Comparison of ENCODE assay signal across 24 cellular contexts in genomic region chr3:175088981-175089380, GRCh38.
"Had no signal": no experiment of that assay in that cellular context is flagged by ENCODE, and none has a peak within 500 bp of the region (broad histone marks: within the 10 kb centered on the region; RNA-seq: fewer than 3 reads in every experiment).

No MANE protein-coding gene starts in this region.

- H3K27me3 Mint-ChIP-seq: activated CD4-positive, alpha-beta memory T cell treated with anti-CD3 and anti-CD28 coated beads, Interleukin-2, amount 10 ng/mL, durations not matched to agents 7 days and 5 days; activated CD4-positive, alpha-beta T cell treated with anti-CD3 and anti-CD28 coated beads for 36 hours; activated naive CD4-positive, alpha-beta T cell treated with anti-CD3 and anti-CD28 coated beads, Interleukin-2, amount 10 ng/mL, durations not matched to agents 7 days and 5 days; activated naive CD8-positive, alpha-beta T cell treated with anti-CD3 and anti-CD28 coated beads for 36 hours had no signal

- H3K4me2 ChIP-seq: SK-N-SH had no signal

- H3K4me3 Mint-ChIP-seq: activated CD4-positive, alpha-beta memory T cell treated with anti-CD3 and anti-CD28 coated beads, Interleukin-2, amount 10 ng/mL, durations not matched to agents 7 days and 5 days; activated CD4-positive, alpha-beta T cell treated with anti-CD3 and anti-CD28 coated beads for 36 hours; activated naive CD4-positive, alpha-beta T cell treated with anti-CD3 and anti-CD28 coated beads, Interleukin-2, amount 10 ng/mL, durations not matched to agents 7 days and 5 days; activated naive CD8-positive, alpha-beta T cell treated with anti-CD3 and anti-CD28 coated beads for 36 hours; activated T-cell treated with anti-CD3 and anti-CD28 coated beads, Interleukin-2, amount 50 U/mL, for 72 hours had no signal

- H3K9me2 ChIP-seq: SK-N-SH had no signal

- H3K9ac ChIP-seq: SK-N-SH had no signal

- DNase-seq: activated CD4-positive, alpha-beta memory T cell treated with anti-CD3 and anti-CD28 coated beads, Interleukin-2, amount 10 ng/mL, durations not matched to agents 7 days and 5 days; activated CD4-positive, alpha-beta T cell treated with anti-CD3 and anti-CD28 coated beads for 36 hours; activated CD4-positive, alpha-beta T cell treated with anti-CD3 and anti-CD28 coated beads, Interleukin-2, amount 50 U/mL, for 1 hour; activated gamma-delta T cell treated with Interleukin-2 at 50 U/mL for 16 hours; activated naive CD4-positive, alpha-beta T cell treated with anti-CD3 and anti-CD28 coated beads, Interleukin-2, amount 10 ng/mL, durations not matched to agents 7 days and 5 days; activated naive CD8-positive, alpha-beta T cell treated with anti-CD3 and anti-CD28 coated beads for 36 hours; activated T-cell treated with anti-CD3 and anti-CD28 coated beads for 4 hours; activated T-cell treated with anti-CD3 and anti-CD28 coated beads, Interleukin-2, amount 50 U/mL, for 72 hours; KG1; NCI-H1092; NCI-H1417; NCI-H1930; NCI-H2171; NCI-H2227 treated with DMSO at 0.1 percent for 48 hours; NCI-H510A treated with DMSO at 0.1 percent for 48 hours; NCI-H69; Peyer's patch; Right ventricle myocardium superior; SJCRH30; SK-N-SH; T-helper 1 cell; WERI-Rb-1 had no signal

- H3K4me3 ChIP-seq: Peyer's patch, SJCRH30 had no signal

- H3K9me3 Mint-ChIP-seq: activated CD4-positive, alpha-beta memory T cell treated with anti-CD3 and anti-CD28 coated beads, Interleukin-2, amount 10 ng/mL, durations not matched to agents 7 days and 5 days; activated naive CD4-positive, alpha-beta T cell treated with anti-CD3 and anti-CD28 coated beads, Interleukin-2, amount 10 ng/mL, durations not matched to agents 7 days and 5 days; activated naive CD8-positive, alpha-beta T cell treated with anti-CD3 and anti-CD28 coated beads for 36 hours; activated T-helper 2 cell treated with anti-CD3 and anti-CD28 coated beads, Interferon-gamma antibody, Interleukin-2, Interleukin-4, amounts not matched to agents 10 μg/mL and 5 μg/mL and 100 μg/mL, durations not matched to agents 14 hours and 24 hours and 36 hours had no signal

- H3K4me1 Mint-ChIP-seq: activated CD4-positive, alpha-beta memory T cell treated with anti-CD3 and anti-CD28 coated beads, Interleukin-2, amount 10 ng/mL, durations not matched to agents 7 days and 5 days; activated CD4-positive, alpha-beta T cell treated with anti-CD3 and anti-CD28 coated beads for 36 hours; activated naive CD4-positive, alpha-beta T cell treated with anti-CD3 and anti-CD28 coated beads, Interleukin-2, amount 10 ng/mL, durations not matched to agents 7 days and 5 days; activated naive CD8-positive, alpha-beta T cell treated with anti-CD3 and anti-CD28 coated beads for 36 hours had no signal

- H3K36me3 Mint-ChIP-seq: activated naive CD4-positive, alpha-beta T cell treated with anti-CD3 and anti-CD28 coated beads, Interleukin-2, amount 10 ng/mL, durations not matched to agents 7 days and 5 days; activated naive CD8-positive, alpha-beta T cell treated with anti-CD3 and anti-CD28 coated beads for 36 hours had no signal

- H3K27ac ChIP-seq: Peyer's patch, RWPE1, SJCRH30, WERI-Rb-1 had no signal

- ATAC-seq: activated CD4-positive, alpha-beta T cell treated with anti-CD3 and anti-CD28 coated beads for 36 hours; activated T-cell treated with anti-CD3 and anti-CD28 coated beads, Interleukin-2, amount 50 U/mL, for 72 hours had no signal

- H3K9me3 ChIP-seq: Peyer's patch, SK-N-SH had no signal

- H3K27me3 ChIP-seq: Peyer's patch, SJCRH30 had no signal

- H3K36me3 ChIP-seq: Peyer's patch, SJCRH30, WERI-Rb-1 had no signal
